26 cellular contexts compared by ENCODE assay signal in the genomic region with DNA sequence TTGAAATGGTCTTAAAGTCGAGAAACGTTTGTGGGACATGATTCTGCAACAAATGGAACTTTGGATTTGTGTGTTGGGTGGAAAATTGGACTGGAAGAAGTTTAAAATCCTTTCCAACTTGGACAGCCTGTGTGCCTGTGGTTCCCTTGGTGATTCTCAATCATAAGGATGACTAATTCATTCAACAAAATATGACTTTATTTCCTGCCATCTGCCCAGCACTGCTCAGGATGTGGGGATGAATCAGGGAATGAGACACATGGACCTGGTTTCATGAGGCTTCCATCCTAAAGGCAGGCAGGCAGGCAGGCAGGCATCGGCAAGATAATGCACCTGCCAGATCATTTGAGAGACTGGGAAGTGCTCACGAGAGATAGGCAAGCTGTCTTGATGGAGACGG. TPM values are rescaled to one million over a fixed set of nuclear protein-coding genes. Genes with fewer than 3 reads are reported as not detected.
DNase-seq lines count a peak whose midpoint lies in the region; ATAC-seq, FAIRE-seq and TF ChIP-seq lines count a peak whose summit lies in the region.
"Had no signal": no experiment of that assay in that cellular context is flagged by ENCODE, and none has a peak within 500 bp of the region (broad histone marks: within the 10 kb centered on the region; RNA-seq: fewer than 3 reads in every experiment).

No MANE protein-coding gene starts in this region.

- ATAC-seq in RWPE2 (ENCODE audit: low read depth), result peak; percentile 91
- ATAC-seq: activated CD8-positive, alpha-beta T cell treated with anti-CD3 and anti-CD28 coated beads, Interleukin-2, amount 10 ng/mL, durations not matched to agents 7 days and 5 days; activated T-helper 17 cell treated with anti-CD3 and anti-CD28 coated beads, Interleukin-2, amount 50 U/mL, for 72 hours; HepG2; right lobe of liver had no signal

- H3K27ac ChIP-seq in RWPE2 (ENCODE audit: poor library complexity, severe bottlenecking) (no peak overlapping the region), epithelial cell of prostate (no peak overlapping the region), esophagus squamous epithelium (no peak overlapping the region)
- H3K27ac ChIP-seq: BLaER1 treated with 17β-estradiol and CSF1 and Interleukin-3, amounts not matched to agents 10 nM and 100 nM; prostate gland; right lobe of liver; stomach; tibial artery had no signal

- FAIRE-seq in urothelium cell line (lab: Jason Lieb, UNC), result no peak
- FAIRE-seq: GM12892, HepG2, keratinocyte had no signal

- WGBS in esophagus squamous epithelium, 2 donors, result 31 to 36% methylated on average over 3 to 5 of the region's 5 CpGs

- H3K4me1 ChIP-seq in RWPE2 (ENCODE audit: insufficient read depth, poor library complexity, severe bottlenecking) (no peaks in the 10 kb centered on the region), esophagus squamous epithelium (no peaks in the 10 kb centered on the region)
- H3K4me1 ChIP-seq: prostate gland, right lobe of liver, tibial artery had no signal

- DNase-seq in M059J (ENCODE audit: low read depth), result peak; percentile 8
- no peak for DNase-seq in RWPE2 (ENCODE audit: low spot score)
- DNase-seq in epithelial cell of prostate (ENCODE audit: low read depth, low spot score), result peak; percentile 3
- DNase-seq in urothelium cell line (ENCODE audit: low spot score), result peak; percentile 20
- no peak for DNase-seq in NCI-H2227 treated with DMSO at 0.1 percent for 48 hours (lab: John Stamatoyannopoulos, UW)
- no peak for DNase-seq in esophagus squamous epithelium (lab: John Stamatoyannopoulos, UW)
- DNase-seq in activated CD4-positive, alpha-beta T cell treated with anti-CD3 and anti-CD28 coated beads, Interleukin-2, amount 50 U/mL, for 48 hours, result no peak
- DNase-seq: activated CD4-positive, alpha-beta T cell treated with anti-CD3 and anti-CD28 coated beads for 1 hour; activated CD8-positive, alpha-beta T cell treated with anti-CD3 and anti-CD28 coated beads, Interleukin-2, amount 10 ng/mL, durations not matched to agents 7 days and 5 days; activated naive CD4-positive, alpha-beta T cell treated with anti-CD3 and anti-CD28 coated beads, Interleukin-2, amount 10 ng/mL, durations not matched to agents 7 days and 5 days; DMS153; midbrain; naive B cell; NCI-H146; NCI-H446; right lobe of liver; Right ventricle myocardium superior; stomach; tibial artery had no signal

- H3K9me3 ChIP-seq in RWPE2 (ENCODE audit: severe bottlenecking) (no peaks in the 10 kb centered on the region), esophagus squamous epithelium (no peaks in the 10 kb centered on the region)
- H3K9me3 ChIP-seq: BLaER1 treated with 17β-estradiol and CSF1 and Interleukin-3, amounts not matched to agents 10 nM and 100 nM; prostate gland; right lobe of liver; stomach; tibial artery had no signal

- no peak for TF ChIP-seq POLR2A in esophagus squamous epithelium (IDR thresholded peaks at IDR 0.05)

- no peak for TF ChIP-seq CTCF in RWPE2 (IDR thresholded peaks at IDR 0.05; ENCODE audit: poor library complexity, severe bottlenecking)
- TF ChIP-seq CTCF in esophagus squamous epithelium (IDR thresholded peaks at IDR 0.05), result no peak

- intact Hi-C loops in esophagus squamous epithelium (cut with DNase I), result no loop called here

- peaks cover 8% of the 10 kb centered on the region for H3K27me3 ChIP-seq in RWPE2 (ENCODE audit: insufficient read depth, poor library complexity, severe bottlenecking)
- peaks cover 0 to 5% (median 0%) of the 10 kb centered on the region in 4 donors for H3K27me3 ChIP-seq in esophagus squamous epithelium
- H3K27me3 ChIP-seq: BLaER1 treated with 17β-estradiol and CSF1 and Interleukin-3, amounts not matched to agents 10 nM and 100 nM; right lobe of liver; stomach; tibial artery had no signal

- H3K36me3 ChIP-seq in RWPE2 (ENCODE audit: low read depth) (no peaks in the 10 kb centered on the region), esophagus squamous epithelium (no peaks in the 10 kb centered on the region)
- H3K36me3 ChIP-seq: BLaER1 treated with 17β-estradiol and CSF1 and Interleukin-3, amounts not matched to agents 10 nM and 100 nM; prostate gland; right lobe of liver; stomach; tibial artery had no signal

- no peak overlapping the region for H3K4me3 ChIP-seq in RWPE2 (ENCODE audit: severe bottlenecking)
- H3K4me3 ChIP-seq in esophagus squamous epithelium, result no peak overlapping the region
- H3K4me3 ChIP-seq: BLaER1 treated with 17β-estradiol and CSF1 and Interleukin-3, amounts not matched to agents 10 nM and 100 nM; prostate gland; right lobe of liver; stomach; tibial artery had no signal

RNA-seq across cellular contexts. Expression of gene TMEM132D, which starts 57.3 kb away (rescaled TPM):
- 0.05 TPM in 1 of 2 replicates, not detected in the other for total RNA-seq in M059J (2014; rRNA removed; shearing (Covaris generic))
- total RNA-seq in esophagus squamous epithelium, result not detected
- total RNA-seq: activated CD8-positive, alpha-beta T cell treated with anti-CD3 and anti-CD28 coated beads, Interleukin-2, amount 10 ng/mL, durations not matched to agents 7 days and 5 days; activated T-helper 17 cell treated with anti-CD3 and anti-CD28 coated beads, Interleukin-2, amount 50 U/mL, for 72 hours; G401; HepG2; Right ventricle myocardium superior had no signal

Comparison
In these comparisons a context has a peak if more than half of its experiments do, and no peak if none do; other contexts are left out.
1. DNase-seq: peak in M059J (single experiment), epithelial cell of prostate (single experiment) and urothelium cell line (single experiment); none in RWPE2 (single experiment), NCI-H2227 treated with DMSO at 0.1 percent for 48 hours (single experiment), esophagus squamous epithelium (single experiment) and activated CD4-positive, alpha-beta T cell treated with anti-CD3 and anti-CD28 coated beads, Interleukin-2, amount 50 U/mL, for 48 hours (0 of 2).